ENCODE assay signal across 8 cellular contexts in genomic region chr7:107167483-107168232, GRCh38. TPM values are rescaled to one million over a fixed set of nuclear protein-coding genes. Genes with fewer than 3 reads are reported as not detected.
DNase-seq lines count a peak whose midpoint lies in the region; ATAC-seq and TF ChIP-seq lines count a peak whose summit lies in the region.

No MANE protein-coding gene starts in this region.

- no peak for TF ChIP-seq EP300 in ovary (IDR thresholded peaks at IDR 0.05)

- H3K36me3 ChIP-seq in PC-9 (ENCODE audit: low read depth) (peaks cover 4% of the 10 kb centered on the region; the same call in 1 of the 2 replicates), ovary (no peaks in the 10 kb centered on the region)

- peaks cover 11% of the 10 kb centered on the region for H3K36me3 Mint-ChIP-seq in activated naive CD8-positive, alpha-beta T cell treated with anti-CD3 and anti-CD28 coated beads for 36 hours
- no peaks in the 10 kb centered on the region for H3K36me3 Mint-ChIP-seq in glutamatergic neuron (ENCODE audit: unreplicated experiment)

- H3K4me1 Mint-ChIP-seq in activated naive CD8-positive, alpha-beta T cell treated with anti-CD3 and anti-CD28 coated beads for 36 hours, result peaks cover 17% of the 10 kb centered on the region
- peaks cover 9% of the 10 kb centered on the region for H3K4me1 Mint-ChIP-seq in glutamatergic neuron (ENCODE audit: low read depth, unreplicated experiment)

- CTCF ChIA-PET in PC-9 (lab: Charles Lee), result interaction anchor here (0.6 to 1.5 kb wide), 9 partner anchors 14 to 709 kb away, joined by 3 to 16 read pairs (median 5); no protein-coding TSS in a partner anchor

- WGBS in ovary, 3 donors, result 0 to 1% (median 0%) methylated on average over 15 of the region's 15 CpGs

- TF ChIP-seq CTCF in PC-9 (conservative IDR thresholded peaks at IDR 0.05) (peak; percentile 53), glutamatergic neuron (IDR thresholded peaks at IDR 0.05; ENCODE audit: partially characterized antibody, unreplicated experiment) (peak; percentile 40), ovary (IDR thresholded peaks at IDR 0.05) (peak in 2 of 3 donors; percentile 60 to 79)

- H3K4me3 ChIP-seq in PC-9, result peak overlapping the region; percentile 77
- H3K4me3 ChIP-seq in ovary, result peak overlapping the region; percentile 60

- H3K79me2 ChIP-seq in PC-9 (ENCODE audit: low read depth), result peaks cover 27% of the 10 kb centered on the region

- H3K9me3 Mint-ChIP-seq in activated naive CD8-positive, alpha-beta T cell treated with anti-CD3 and anti-CD28 coated beads for 36 hours, result no peaks in the 10 kb centered on the region
- H3K9me3 Mint-ChIP-seq in glutamatergic neuron (ENCODE audit: unreplicated experiment), result peaks cover 12% of the 10 kb centered on the region

- BruUV-seq in PC-9 (replicated peaks; lab: Mats Ljungman, UMichigan), result TSS peak; percentile 78

- ATAC-seq in HG03039 (IDR thresholded peaks at IDR 0.05; ENCODE audit: unreplicated experiment), result no peak
- no peak for ATAC-seq in HG03460 (IDR thresholded peaks at IDR 0.05; ENCODE audit: unreplicated experiment)

- H4K20me1 ChIP-seq in PC-9 (ENCODE audit: insufficient read depth), result peaks cover 25% of the 10 kb centered on the region

- H3K27ac ChIP-seq in PC-9 (peak overlapping the region; percentile 86), ovary (peak overlapping the region; percentile 87 to 98)

- peak overlapping the region; percentile 91 for H2AFZ ChIP-seq in PC-9

- DNase-seq in D341Med (ENCODE audit: low spot score) (peak; percentile 39), HuH-7 (ENCODE audit: low spot score) (peak; percentile 37), PC-9 (peak in 1 of 2 experiments; percentile 79), glutamatergic neuron (no peak), ovary (peak in 1 of 5 donors; percentile 81)
- no peak for DNase-seq in activated naive CD8-positive, alpha-beta T cell treated with anti-CD3 and anti-CD28 coated beads for 36 hours

- H3K4me1 ChIP-seq in PC-9 (replicated peaks; ENCODE audit: insufficient read depth) (peaks cover 26% of the 10 kb centered on the region), ovary (ENCODE audit: insufficient read depth) (peaks cover 8% of the 10 kb centered on the region)

- H3K9me3 ChIP-seq in PC-9 (ENCODE audit: insufficient read depth, low read depth) (no peaks in the 10 kb centered on the region), ovary (no peaks in the 10 kb centered on the region)

- POLR2A ChIA-PET in PC-9 (lab: Charles Lee; ENCODE audit: unreplicated experiment), result interaction anchor here (0.5 to 1.3 kb wide), 8 partner anchors 13 to 1091 kb away, joined by 3 to 11 read pairs (median 6); no protein-coding TSS in a partner anchor

- H3K27ac Mint-ChIP-seq in activated naive CD8-positive, alpha-beta T cell treated with anti-CD3 and anti-CD28 coated beads for 36 hours, result peak overlapping the region; percentile 99
- H3K27ac Mint-ChIP-seq in glutamatergic neuron (ENCODE audit: unreplicated experiment), result peak overlapping the region; percentile 95

- peaks cover 21% of the 10 kb centered on the region; the same call in 1 of the 2 replicates for H3F3A ChIP-seq in PC-9 (ENCODE audit: insufficient read depth, low read depth)

- H3K9me2 ChIP-seq in PC-9 (ENCODE audit: insufficient read depth), result 0 out of 2 replicates have a peak, but pooled peaks cover 4% of the 10 kb centered on the region

- H3K27me3 ChIP-seq in PC-9 (ENCODE audit: insufficient read depth, low read depth) (no peaks in the 10 kb centered on the region), ovary (no peaks in the 10 kb centered on the region)

- TF ChIP-seq POLR2A in ovary (IDR thresholded peaks at IDR 0.05), result no peak

- peak overlapping the region; percentile 92 for H3K4me2 ChIP-seq in PC-9

- peaks cover 4% of the 10 kb centered on the region for H3K27me3 Mint-ChIP-seq in activated naive CD8-positive, alpha-beta T cell treated with anti-CD3 and anti-CD28 coated beads for 36 hours
- peaks cover 12% of the 10 kb centered on the region for H3K27me3 Mint-ChIP-seq in glutamatergic neuron (ENCODE audit: unreplicated experiment)

- intact Hi-C loops in PC-9 (cut with micrococcal nuclease; ENCODE audit: unreplicated experiment), result loop anchor here (1.0 to 5.0 kb wide), 7 partner anchors 220 to 1103 kb away; partner anchors contain the start of genes CBLL1 and CCDC71L
- intact Hi-C loops in ovary (cut with DNase I), result loop anchor here in 1 of 4 donors (5.0 kb wide), 1 partner anchor 1870 kb away; no protein-coding TSS in a partner anchor

- peak overlapping the region; percentile 99 for H3K4me3 Mint-ChIP-seq in activated naive CD8-positive, alpha-beta T cell treated with anti-CD3 and anti-CD28 coated beads for 36 hours
- H3K4me3 Mint-ChIP-seq in glutamatergic neuron (ENCODE audit: unreplicated experiment), result peak overlapping the region; percentile 95

RNA-seq across cellular contexts. Expression of gene HBP1, which starts 1.1 kb away (rescaled TPM):
- 60.0 and 62.1 TPM in 2 replicates for total RNA-seq in PC-9 (2021)
- total RNA-seq in activated naive CD8-positive, alpha-beta T cell treated with anti-CD3 and anti-CD28 coated beads for 36 hours, result 10 to 100 TPM; 19.4 to 19.7 TPM
- total RNA-seq in glutamatergic neuron (ENCODE audit: unreplicated experiment), result 39.7 TPM
- total RNA-seq in ovary, result 100 to 1,000 TPM in 2 of 7 donors, 10 to 100 TPM in 5; 31.8 to 121 (median 55.4) TPM
- polyA plus RNA-seq in ovary, result 10 to 100 TPM; 77.4 to 86.3 TPM

Comparison
In these comparisons a context has a peak if more than half of its experiments do, and no peak if none do; other contexts are left out.
1. DNase-seq: peak in D341Med (single experiment) and HuH-7 (single experiment); none in activated naive CD8-positive, alpha-beta T cell treated with anti-CD3 and anti-CD28 coated beads for 36 hours (single experiment) and glutamatergic neuron (single experiment).
2. Peak in every context shown above with its lines, with median percentiles within 50 percentile points of each other: CTCF ChIP-seq.